Comparison of ENCODE assay signal across 16 cellular contexts in the genomic region with DNA sequence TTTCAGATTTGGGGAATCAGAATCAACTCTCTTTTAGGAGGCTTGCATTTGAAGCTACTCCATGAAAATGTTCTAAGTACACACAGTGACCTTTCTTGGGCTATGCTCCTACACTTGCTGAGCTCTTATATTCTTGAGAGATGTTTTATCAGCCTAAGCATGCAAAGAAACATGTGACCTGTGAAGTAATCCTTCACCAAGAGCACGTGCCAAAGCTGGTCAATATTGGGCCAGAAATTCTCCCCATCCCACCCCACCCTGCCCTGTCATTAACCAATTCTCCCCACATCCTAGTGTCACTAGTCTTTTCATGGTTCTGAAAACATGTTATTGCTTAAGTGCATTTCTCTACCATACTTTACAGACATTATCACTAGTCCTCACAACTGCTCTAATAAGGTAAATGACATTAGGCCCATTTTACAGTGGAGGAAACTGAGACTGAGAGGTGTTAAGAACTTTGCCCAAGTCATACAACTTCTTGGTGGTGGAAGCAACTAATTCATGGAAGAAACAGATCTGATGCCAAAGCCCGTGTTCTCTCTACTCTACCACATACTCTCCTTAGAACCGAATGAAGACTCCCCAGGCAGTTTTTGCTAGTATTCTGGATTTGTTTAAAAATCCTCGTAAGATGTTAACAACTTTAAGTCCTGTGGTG.
DNase-seq lines count a peak whose midpoint lies in the region; ATAC-seq and TF ChIP-seq lines count a peak whose summit lies in the region.
"Had no signal": no experiment of that assay in that cellular context is flagged by ENCODE, and none has a peak within 500 bp of the region (broad histone marks: within the 10 kb centered on the region; RNA-seq: fewer than 3 reads in every experiment).

No MANE protein-coding gene starts in this region.

- peak overlapping the region; percentile 28; the same call in 1 of the 2 replicates for H2AFZ ChIP-seq in KMS-11 (ENCODE audit: low read depth)

- no peaks in the 10 kb centered on the region for H3K79me2 ChIP-seq in KMS-11 (ENCODE audit: insufficient read depth, low read depth)

- no peak overlapping the region for H3K9ac ChIP-seq in BLaER1 treated with 17β-estradiol and CSF1 and Interleukin-3, amounts not matched to agents 10 nM and 100 nM
- peak overlapping the region; percentile 51; the same call in 1 of the 2 replicates for H3K9ac ChIP-seq in KMS-11

- peak overlapping the region in 7 of 11 experiments; percentile 17 to 81 (median 80); a peak in 9 of 22 replicates for H3K27ac ChIP-seq in BLaER1 treated with 17β-estradiol and CSF1 and Interleukin-3, amounts not matched to agents 10 nM and 100 nM
- H3K27ac ChIP-seq in KMS-11 (peak overlapping the region; percentile 87), esophagus muscularis mucosa (replicated peaks in 1 of 4) (peak overlapping the region in 3 of 4 donors; percentile 5 to 38 (median 10)), gastrocnemius medialis (peak overlapping the region; percentile 39 to 68 (median 56)), WERI-Rb-1 (no peak overlapping the region)

- TF ChIP-seq EP300 in esophagus muscularis mucosa (IDR thresholded peaks at IDR 0.05): no peak

- peaks cover 0 to 16% (median 7%) of the 10 kb centered on the region in 11 experiments; a peak in 10 of 22 replicates for H3K9me3 ChIP-seq in BLaER1 treated with 17β-estradiol and CSF1 and Interleukin-3, amounts not matched to agents 10 nM and 100 nM (replicated peaks in 1 of 11)
- H3K9me3 ChIP-seq in esophagus muscularis mucosa: no peaks in the 10 kb centered on the region
- H3K9me3 ChIP-seq in gastrocnemius medialis: no peaks in the 10 kb centered on the region
- no peaks in the 10 kb centered on the region for H3K9me3 ChIP-seq in WERI-Rb-1 (ENCODE audit: severe bottlenecking)
- H3K9me3 ChIP-seq: psoas muscle had no signal

- H3K36me3 ChIP-seq in BLaER1 treated with 17β-estradiol and CSF1 and Interleukin-3, amounts not matched to agents 10 nM and 100 nM: no peaks in the 10 kb centered on the region
- H3K36me3 ChIP-seq in KMS-11 (ENCODE audit: insufficient read depth): no peaks in the 10 kb centered on the region
- no peaks in the 10 kb centered on the region for H3K36me3 ChIP-seq in esophagus muscularis mucosa
- H3K36me3 ChIP-seq in gastrocnemius medialis: no peaks in the 10 kb centered on the region
- H3K36me3 ChIP-seq in WERI-Rb-1: no peaks in the 10 kb centered on the region

- H3K27me3 ChIP-seq in BLaER1 treated with 17β-estradiol and CSF1 and Interleukin-3, amounts not matched to agents 10 nM and 100 nM: no peaks in the 10 kb centered on the region
- no peaks in the 10 kb centered on the region for H3K27me3 ChIP-seq in KMS-11 (ENCODE audit: insufficient read depth, low read depth)
- no peaks in the 10 kb centered on the region for H3K27me3 ChIP-seq in esophagus muscularis mucosa
- H3K27me3 ChIP-seq in gastrocnemius medialis: no peaks in the 10 kb centered on the region
- no peaks in the 10 kb centered on the region for H3K27me3 ChIP-seq in WERI-Rb-1 (ENCODE audit: insufficient read depth, low read depth, severe bottlenecking)

- no peak for TF ChIP-seq POLR2A in esophagus muscularis mucosa (IDR thresholded peaks at IDR 0.05; ENCODE audit: low read depth)
- TF ChIP-seq POLR2A in gastrocnemius medialis (IDR thresholded peaks at IDR 0.05): no peak

- in situ Hi-C loops in gastrocnemius medialis (cut with MboI; ENCODE audit: low sequenced_read_pairs in 4 of 4): no loop called here

- intact Hi-C loops in esophagus muscularis mucosa (cut with DNase I) (no loop called here), gastrocnemius medialis (cut with DNase I; ENCODE audit: low total_unique reads) (no loop called here)

- ATAC-seq in gastrocnemius medialis: peak; percentile 21 to 34
- no peak for ATAC-seq in GM21526 (IDR thresholded peaks at IDR 0.05; ENCODE audit: low FRiP score, unreplicated experiment)
- ATAC-seq in GM18861 (IDR thresholded peaks at IDR 0.05; ENCODE audit: unreplicated experiment): no peak
- ATAC-seq: WTC11 had no signal

- peaks cover 64 to 84% (median 72%) of the 10 kb centered on the region in 10 experiments for H3K4me1 ChIP-seq in BLaER1 treated with 17β-estradiol and CSF1 and Interleukin-3, amounts not matched to agents 10 nM and 100 nM
- peaks cover 90% of the 10 kb centered on the region for H3K4me1 ChIP-seq in KMS-11 (ENCODE audit: low read depth, poor library complexity, severe bottlenecking)
- peaks cover 27 to 33% (median 28%) of the 10 kb centered on the region in 4 donors for H3K4me1 ChIP-seq in esophagus muscularis mucosa
- H3K4me1 ChIP-seq in gastrocnemius medialis: peaks cover 0 to 25% of the 10 kb centered on the region in 2 donors
- H3K4me1 ChIP-seq: psoas muscle had no signal

- H3K4me2 ChIP-seq in BLaER1 treated with 17β-estradiol and CSF1 and Interleukin-3, amounts not matched to agents 10 nM and 100 nM: peak overlapping the region; percentile 77 to 92 (median 86); a peak in 21 of 22 replicates
- H3K4me2 ChIP-seq in KMS-11: peak overlapping the region; percentile 94; the same call in 1 of the 2 replicates

- TF ChIP-seq CTCF in KMS-11 (conservative IDR thresholded peaks at IDR 0.05; ENCODE audit: low read depth, low read length) (no peak), esophagus muscularis mucosa (IDR thresholded peaks at IDR 0.05) (no peak), gastrocnemius medialis (IDR thresholded peaks at IDR 0.05 in 4 of 5, conservative IDR thresholded peaks at IDR 0.05 in 1 of 5) (no peak), WERI-Rb-1 (IDR thresholded peaks at IDR 0.05; ENCODE audit: low read depth, low read length) (no peak)

- no peak overlapping the region for H3K4me3 ChIP-seq in BLaER1 treated with 17β-estradiol and CSF1 and Interleukin-3, amounts not matched to agents 10 nM and 100 nM
- no peak overlapping the region for H3K4me3 ChIP-seq in KMS-11 (IDR thresholded peaks at IDR 0.05; ENCODE audit: insufficient read depth, low read depth, low read length)
- no peak overlapping the region for H3K4me3 ChIP-seq in esophagus muscularis mucosa
- H3K4me3 ChIP-seq in gastrocnemius medialis: no peak overlapping the region
- H3K4me3 ChIP-seq in WERI-Rb-1 (ENCODE audit: low read depth, low read length): no peak overlapping the region
- H3K4me3 ChIP-seq: psoas muscle had no signal

- 51% methylated on average over 4 of the region's 4 CpGs for WGBS in esophagus muscularis mucosa

- DNase-seq in esophagus muscularis mucosa (ENCODE audit: extremely low spot score) (no peak), gastrocnemius medialis (no peak), MV-4-11 (lab: John Stamatoyannopoulos, UW) (no peak), WERI-Rb-1 (no peak)
- DNase-seq: activated CD8-positive, alpha-beta memory T cell treated with anti-CD3 and anti-CD28 coated beads, Interleukin-2, amount 10 ng/mL, durations not matched to agents 7 days and 5 days; central memory CD4-positive, alpha-beta T cell; DMS 273 treated with DMSO at 0.1 percent for 48 hours; H7; islet precursor cell; NCI-H1417 had no signal

- H4K20me1 ChIP-seq in BLaER1 treated with 17β-estradiol and CSF1 and Interleukin-3, amounts not matched to agents 10 nM and 100 nM: no peaks in the 10 kb centered on the region
- no peaks in the 10 kb centered on the region for H4K20me1 ChIP-seq in KMS-11 (ENCODE audit: insufficient read depth)

Comparison
In these comparisons a context has a peak if more than half of its experiments do, and no peak if none do; other contexts are left out.
1. ATAC-seq: peak in gastrocnemius medialis (2 of 2); none in GM21526 (single experiment) and GM18861 (single experiment).